ENCODE assay signal across 1 cellular context in the genomic region with DNA sequence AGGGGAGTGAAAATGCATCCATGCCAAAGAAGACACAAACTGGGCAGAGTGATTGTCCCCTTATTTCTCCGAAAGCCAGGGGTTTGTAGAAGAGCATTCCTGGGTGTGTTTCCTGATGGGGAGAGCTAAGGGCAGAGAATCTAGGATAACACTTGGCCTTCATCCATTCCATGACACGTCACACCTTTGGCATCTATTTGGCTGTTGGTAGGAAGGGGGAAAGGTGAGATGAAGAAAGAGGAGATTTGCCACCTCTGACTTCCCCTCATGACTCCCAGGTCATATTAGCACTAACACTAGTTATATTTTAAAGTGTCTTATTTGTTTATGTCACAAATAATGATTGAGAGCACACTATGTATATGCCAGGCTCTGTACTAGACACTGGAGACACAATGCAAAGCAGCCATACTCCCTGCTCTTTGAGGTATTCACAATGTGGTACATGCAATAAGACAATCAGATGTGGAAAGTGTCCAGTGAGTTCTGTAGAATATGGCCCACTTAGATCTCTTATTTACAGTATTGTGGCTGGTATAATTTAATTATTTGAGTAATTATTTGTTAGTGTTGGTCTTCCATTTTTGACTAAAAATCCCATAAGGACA.
TF ChIP-seq lines count a peak whose summit lies in the region.

No MANE protein-coding gene starts in this region.

TF ChIP-seq in endothelial cell of umbilical vein, 7 proteins besides CTCF, POLR2A, EP300 and RAD21:
- TF ChIP-seq, protein P1, sequence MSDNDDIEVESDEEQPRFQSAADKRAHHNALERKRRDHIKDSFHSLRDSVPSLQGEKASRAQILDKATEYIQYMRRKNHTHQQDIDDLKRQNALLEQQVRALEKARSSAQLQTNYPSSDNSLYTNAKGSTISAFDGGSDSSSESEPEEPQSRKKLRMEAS (IDR thresholded peaks at IDR 0.05; ENCODE audit: insufficient read depth, insufficient read length) = no peak
- no peak for TF ChIP-seq GATA2 (IDR thresholded peaks at IDR 0.05; ENCODE audit: insufficient read depth, insufficient read length, low read depth, low read length)
- TF ChIP-seq POLR2AphosphoS5 (IDR thresholded peaks at IDR 0.05; ENCODE audit: insufficient read depth, low read depth, low read length) = no peak
- TF ChIP-seq MYC (IDR thresholded peaks at IDR 0.05; ENCODE audit: low read depth, low read length) = no peak
- TF ChIP-seq EZH2 (IDR thresholded peaks at IDR 0.05; ENCODE audit: borderline replicate concordance, low read depth, low read length, severe bottlenecking) = no peak
- TF ChIP-seq FOS (IDR thresholded peaks at IDR 0.05; ENCODE audit: borderline replicate concordance, insufficient read depth, low read length) = no peak
- TF ChIP-seq JUN (IDR thresholded peaks at IDR 0.05; ENCODE audit: borderline replicate concordance, insufficient read depth, insufficient read length, low read depth) = no peak
TF ChIP-seq in endothelial cell of umbilical vein: peak in this region for 0.
